8 cellular contexts compared by ENCODE assay signal in the genomic region with DNA sequence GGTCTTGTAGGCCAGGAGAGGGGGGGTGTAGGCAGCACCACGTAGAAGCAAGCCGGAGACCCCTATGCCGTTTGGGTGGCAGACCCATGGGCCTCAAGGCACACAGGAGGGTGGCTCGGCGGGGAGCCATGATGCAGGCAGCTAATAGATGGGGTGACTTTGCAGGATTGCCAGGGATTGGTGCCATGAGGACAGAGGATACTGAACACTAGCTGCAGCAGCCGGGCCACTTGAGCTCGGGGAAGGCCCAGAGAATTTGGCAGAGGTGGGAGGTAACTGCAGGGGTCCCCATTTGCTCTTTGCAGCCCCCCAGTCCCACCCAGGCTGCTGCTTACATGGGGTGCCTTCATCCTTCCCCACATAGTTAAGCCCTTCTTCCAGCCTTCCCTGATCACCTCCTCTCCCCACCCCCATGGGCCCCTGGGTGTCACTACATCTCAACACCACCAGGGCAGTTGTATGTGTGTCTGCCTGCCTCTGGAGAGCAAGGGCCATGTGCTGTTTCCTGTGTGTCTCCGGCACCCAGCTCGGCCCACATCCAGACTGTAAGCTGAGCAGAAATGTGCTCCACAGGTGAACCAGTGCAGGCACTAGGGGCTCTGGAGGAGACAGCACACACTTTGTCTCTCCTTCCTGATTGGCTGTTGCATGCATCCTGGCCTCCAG. TPM values are rescaled to one million over a fixed set of nuclear protein-coding genes. Genes with fewer than 3 reads are reported as not detected.
DNase-seq lines count a peak whose midpoint lies in the region; ATAC-seq and TF ChIP-seq lines count a peak whose summit lies in the region.

No MANE protein-coding gene starts in this region.

- no peaks in the 10 kb centered on the region for H3K27me3 Mint-ChIP-seq in naive thymus-derived CD8-positive, alpha-beta T cell

- no peak for TF ChIP-seq EP300 in Ishikawa (IDR thresholded peaks at IDR 0.05; ENCODE audit: borderline replicate concordance)

- no peaks in the 10 kb centered on the region for H3K9me3 Mint-ChIP-seq in naive thymus-derived CD8-positive, alpha-beta T cell

- H3K36me3 Mint-ChIP-seq in naive thymus-derived CD8-positive, alpha-beta T cell, result no peaks in the 10 kb centered on the region

- no peak for TF ChIP-seq RAD21 in Ishikawa (IDR thresholded peaks at IDR 0.05; ENCODE audit: low read depth)

- H3K4me1 Mint-ChIP-seq in naive thymus-derived CD8-positive, alpha-beta T cell, result peaks cover 30 to 57% (median 36%) of the 10 kb centered on the region in 4 donors

- POLR2A ChIA-PET in naive thymus-derived CD8-positive, alpha-beta T cell (lab: Charles Lee), result interaction anchor here (0.7 to 8.0 kb wide), 12 partner anchors 8 to 253 kb away, joined by 3 to 55 read pairs (median 4); no protein-coding TSS in a partner anchor

- DNase-seq in COR-L47 (lab: John Stamatoyannopoulos, UW) (peak; percentile 8), astrocyte of the hippocampus (ENCODE audit: low read depth, low spot score) (peak; percentile 32), SW480 (ENCODE audit: low spot score) (no peak)
- peak in 6 of 10 donors; percentile 27 to 55 (median 44) for DNase-seq in naive thymus-derived CD8-positive, alpha-beta T cell

- ATAC-seq in naive thymus-derived CD8-positive, alpha-beta T cell, result peak; percentile 37 to 68
- ATAC-seq in HG02840 (IDR thresholded peaks at IDR 0.05; ENCODE audit: low FRiP score, unreplicated experiment), result no peak
- no peak for ATAC-seq in GM21528 (IDR thresholded peaks at IDR 0.05; ENCODE audit: low FRiP score, unreplicated experiment)
- ATAC-seq in GM21526 (IDR thresholded peaks at IDR 0.05; ENCODE audit: low FRiP score, unreplicated experiment), result no peak

- peak overlapping the region; percentile 61 to 94 (median 90) for H3K4me3 Mint-ChIP-seq in naive thymus-derived CD8-positive, alpha-beta T cell

- peak overlapping the region; percentile 69 to 95 (median 86) for H3K27ac Mint-ChIP-seq in naive thymus-derived CD8-positive, alpha-beta T cell

TF ChIP-seq in Ishikawa, 13 proteins besides CTCF, POLR2A, EP300 and RAD21:
- TF ChIP-seq, protein P1, sequence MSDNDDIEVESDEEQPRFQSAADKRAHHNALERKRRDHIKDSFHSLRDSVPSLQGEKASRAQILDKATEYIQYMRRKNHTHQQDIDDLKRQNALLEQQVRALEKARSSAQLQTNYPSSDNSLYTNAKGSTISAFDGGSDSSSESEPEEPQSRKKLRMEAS (IDR thresholded peaks at IDR 0.05), result 0 out of 2 replicates have a peak, but pooled peaks have one; percentile 37
- TF ChIP-seq NFIC (IDR thresholded peaks at IDR 0.05) (no peak), CEBPB (IDR thresholded peaks at IDR 0.05) (no peak)

RNA-seq across cellular contexts. Expression of a gene that starts 52.1 kb away (rescaled TPM):
- 10 to 100 TPM; 40.6 to 43.8 TPM for total RNA-seq in naive thymus-derived CD8-positive, alpha-beta T cell
- polyA plus RNA-seq in naive thymus-derived CD8-positive, alpha-beta T cell, result 10 to 100 TPM; 16.3 to 57.0 (median 44.8) TPM

Comparison
In these comparisons a context has a peak if more than half of its experiments do, and no peak if none do; other contexts are left out.
1. ATAC-seq: peak in naive thymus-derived CD8-positive, alpha-beta T cell (2 of 2); none in HG02840 (single experiment), GM21528 (single experiment) and GM21526 (single experiment).